ENCODE assay signal across 8 cellular contexts in genomic region chr2:9984217-9984739, GRCh38. TPM values are rescaled to one million over a fixed set of nuclear protein-coding genes. Genes with fewer than 3 reads are reported as not detected.
DNase-seq lines count a peak whose midpoint lies in the region; ATAC-seq and TF ChIP-seq lines count a peak whose summit lies in the region.

No MANE protein-coding gene starts in this region.

- H3K9me3 ChIP-seq in CD8-positive, alpha-beta T cell (ENCODE audit: low read length), result no peaks in the 10 kb centered on the region
- no peaks in the 10 kb centered on the region for H3K9me3 ChIP-seq in smooth muscle cell (replicated peaks; ENCODE audit: low read depth)

- DNase-seq in CD8-positive, alpha-beta T cell, result peak in 4 of 7 experiments; percentile 7 to 27 (median 12)
- DNase-seq in NCI-H82 (lab: John Stamatoyannopoulos, UW) (peak; percentile 57), iPS-NIHi7 (ENCODE audit: extremely low spot score) (peak; percentile 82), smooth muscle cell (lab: John Stamatoyannopoulos, UW; ENCODE audit: unreplicated experiment) (no peak)

- H3K27ac ChIP-seq in CD8-positive, alpha-beta T cell (ENCODE audit: low read depth, low read length), result no peak overlapping the region
- peak overlapping the region; percentile 66 for H3K27ac ChIP-seq in smooth muscle cell (ENCODE audit: low read depth)

- peaks cover 12% of the 10 kb centered on the region for H3F3A ChIP-seq in smooth muscle cell (ENCODE audit: low read depth)

- no peaks in the 10 kb centered on the region for H3K36me3 Mint-ChIP-seq in CD8-positive, alpha-beta T cell
- peaks cover 9% of the 10 kb centered on the region for H3K36me3 Mint-ChIP-seq in brain

- peak overlapping the region; percentile 23 for H3K4me2 ChIP-seq in smooth muscle cell

- peaks cover 4% of the 10 kb centered on the region for H3K27me3 Mint-ChIP-seq in CD8-positive, alpha-beta T cell (ENCODE audit: low read depth)
- H3K27me3 Mint-ChIP-seq in brain, result no peaks in the 10 kb centered on the region

- ATAC-seq in CD8-positive, alpha-beta T cell, result peak; percentile 87
- ATAC-seq in GM19351 (IDR thresholded peaks at IDR 0.05; ENCODE audit: unreplicated experiment) (peak; percentile 48), GM21529 (IDR thresholded peaks at IDR 0.05; ENCODE audit: unreplicated experiment) (no peak), HG02981 (IDR thresholded peaks at IDR 0.05; ENCODE audit: unreplicated experiment) (no peak)

- H3K4me1 Mint-ChIP-seq in CD8-positive, alpha-beta T cell (ENCODE audit: low read depth), result peaks cover 11% of the 10 kb centered on the region
- H3K4me1 Mint-ChIP-seq in brain, result peaks cover 10% of the 10 kb centered on the region

- POLR2A ChIA-PET in CD8-positive, alpha-beta T cell (lab: Charles Lee), result interaction anchor here (0.9 to 2.3 kb wide), 4 partner anchors 45 to 464 kb away, joined by 3 to 16 read pairs (median 6); partner anchors contain the start of gene ODC1

- WGBS in smooth muscle cell (ENCODE audit: low lambda C conversion rate), result 63% methylated on average over 7 of the region's 7 CpGs

- no peaks in the 10 kb centered on the region for H3K79me2 ChIP-seq in smooth muscle cell (ENCODE audit: low read depth)

- H3K27me3 ChIP-seq in CD8-positive, alpha-beta T cell (ENCODE audit: insufficient read depth, low read length), result no peaks in the 10 kb centered on the region
- H3K27me3 ChIP-seq in smooth muscle cell (ENCODE audit: low read depth), result no peaks in the 10 kb centered on the region

- H3K4me3 Mint-ChIP-seq in CD8-positive, alpha-beta T cell, result no peak overlapping the region
- H3K4me3 Mint-ChIP-seq in brain, result no peak overlapping the region

- H4K20me1 ChIP-seq in smooth muscle cell (ENCODE audit: low read depth), result no peaks in the 10 kb centered on the region

- no peak overlapping the region for H2AFZ ChIP-seq in smooth muscle cell (ENCODE audit: low read depth)

- TF ChIP-seq CTCF in CD8-positive, alpha-beta T cell (IDR thresholded peaks at IDR 0.05), result peak; percentile 84
- TF ChIP-seq CTCF in brain (conservative IDR thresholded peaks at IDR 0.05) (peak; percentile 75 to 82), smooth muscle cell (IDR thresholded peaks at IDR 0.05; ENCODE audit: borderline replicate concordance, insufficient read depth, poor library complexity, severe bottlenecking) (peak; percentile 71)

- CTCF ChIA-PET in CD8-positive, alpha-beta T cell (lab: Charles Lee), result interaction anchor here (0.6 to 8.4 kb wide), 45 partner anchors 9 to 657 kb away, joined by 3 to 279 read pairs (median 5); partner anchors contain the start of gene KLF11

- intact Hi-C loops in CD8-positive, alpha-beta T cell (cut with DNase I, micrococcal nuclease), result loop anchor here (1.0 to 10.0 kb wide), 4 partner anchors 60 to 172 kb away; no protein-coding TSS in a partner anchor

- H3K4me3 ChIP-seq in CD8-positive, alpha-beta T cell (ENCODE audit: low read depth, low read length), result no peak overlapping the region
- no peak overlapping the region for H3K4me3 ChIP-seq in smooth muscle cell

- H3K27ac Mint-ChIP-seq in CD8-positive, alpha-beta T cell, result no peak overlapping the region
- no peak overlapping the region for H3K27ac Mint-ChIP-seq in brain

- H3K9me3 Mint-ChIP-seq in CD8-positive, alpha-beta T cell, result no peaks in the 10 kb centered on the region
- no peaks in the 10 kb centered on the region for H3K9me3 Mint-ChIP-seq in brain

- H3K36me3 ChIP-seq in CD8-positive, alpha-beta T cell (ENCODE audit: insufficient read depth, low read length), result no peaks in the 10 kb centered on the region
- no peaks in the 10 kb centered on the region for H3K36me3 ChIP-seq in smooth muscle cell (ENCODE audit: low read depth)

- no peak overlapping the region for H3K9ac ChIP-seq in smooth muscle cell (ENCODE audit: low read depth)

- H3K4me1 ChIP-seq in CD8-positive, alpha-beta T cell (ENCODE audit: insufficient read depth, low read length), result peaks cover 9% of the 10 kb centered on the region
- no peaks in the 10 kb centered on the region for H3K4me1 ChIP-seq in smooth muscle cell (ENCODE audit: low read depth)

RNA-seq across cellular contexts. Expression of gene GRHL1, which starts 32.8 kb away (rescaled TPM):
- total RNA-seq in CD8-positive, alpha-beta T cell, result under 1 TPM; 0.76 to 0.86 TPM
- 1.0 TPM for polyA plus RNA-seq in brain (ENCODE audit: insufficient read depth, low read depth, low replicate concordance)
- 21.4 and 26.8 TPM in 2 replicates for total RNA-seq in smooth muscle cell
- polyA plus RNA-seq in smooth muscle cell, result 2.0 and 7.9 TPM in 2 replicates

RNA-seq across cellular contexts. Expression of gene KLF11, which starts 59.1 kb away (rescaled TPM):
- 10 to 100 TPM; 28.6 to 30.3 TPM for total RNA-seq in CD8-positive, alpha-beta T cell
- polyA plus RNA-seq in brain (ENCODE audit: insufficient read depth, low read depth, low replicate concordance) (11.8 TPM), smooth muscle cell (9.9 and 11.7 TPM in 2 replicates)
- total RNA-seq in smooth muscle cell, result 12.7 and 15.3 TPM in 2 replicates

Comparison
In these comparisons a context has a peak if more than half of its experiments do, and no peak if none do; other contexts are left out.
1. ATAC-seq: peak in CD8-positive, alpha-beta T cell (single experiment) and GM19351 (single experiment); none in GM21529 (single experiment) and HG02981 (single experiment).
2. RNA of gene GRHL1, which starts 32.8 kb away (total RNA-seq): 21.4 to 26.8 TPM in smooth muscle cell; 0.76 to 0.86 TPM in CD8-positive, alpha-beta T cell; every median in the first group is over 10 times any median in the second.
3. Peak in every context shown above with its lines, with median percentiles within 50 percentile points of each other: CTCF ChIP-seq.